Comparison of ENCODE assay signal across 14 cellular contexts in genomic region chr1:21272540-21272939, GRCh38.
"Had no signal": no experiment of that assay in that cellular context is flagged by ENCODE, and none has a peak within 500 bp of the region (broad histone marks: within the 10 kb centered on the region; RNA-seq: fewer than 3 reads in every experiment).

No MANE protein-coding gene starts in this region.

- H3K9me3 Mint-ChIP-seq: natural killer cell, type B pancreatic cell had no signal

- H3K36me3 Mint-ChIP-seq: natural killer cell had no signal

- ATAC-seq: natural killer cell; stimulated activated naive CD8-positive, alpha-beta T cell treated with anti-CD3 and anti-CD28 coated beads, Interleukin-15, Interleukin-2, amounts not matched to agents 100 U/mL and 50 U/mL, for 24 hours; WTC11 had no signal

- H3K9me3 ChIP-seq: adrenal gland, esophagus muscularis mucosa had no signal

- H3K4me3 ChIP-seq: adrenal gland, esophagus muscularis mucosa had no signal

- H3K27ac Mint-ChIP-seq: natural killer cell had no signal

- H3K27me3 ChIP-seq: adrenal gland, esophagus muscularis mucosa had no signal

- H3K4me3 Mint-ChIP-seq: natural killer cell, type B pancreatic cell, WTC11 had no signal

- H3K27me3 Mint-ChIP-seq: type B pancreatic cell had no signal

- DNase-seq: activated CD4-positive, alpha-beta T cell treated with anti-CD3 and anti-CD28 coated beads for 4 hours; activated effector memory CD4-positive, alpha-beta T cell treated with anti-CD3 and anti-CD28 coated beads, Interleukin-2, amount 50 U/mL, for 16 hours; activated T-cell treated with anti-CD3 and anti-CD28 coated beads for 4 hours; caudate nucleus; mesendoderm; natural killer cell; retina; stimulated activated CD4-positive, alpha-beta T cell treated with anti-CD3 and anti-CD28 coated beads, Interleukin-15, amount 100 ng/mL, for 24 hours; stimulated activated CD4-positive, alpha-beta T cell treated with anti-CD3 and anti-CD28 coated beads, Interleukin-4, amount 100 ng/mL, for 1 hour; stimulated activated naive CD8-positive, alpha-beta T cell treated with anti-CD3 and anti-CD28 coated beads, Interleukin-15, Interleukin-2, amounts not matched to agents 100 U/mL and 50 U/mL, for 24 hours had no signal

- H3K27ac ChIP-seq: esophagus muscularis mucosa had no signal
